ENCODE assay signal across 8 cellular contexts in genomic region chr2:130427631-130428030, GRCh38.
DNase-seq lines count a peak whose midpoint lies in the region; ATAC-seq and TF ChIP-seq lines count a peak whose summit lies in the region.
"Not testable (repeated sequence)": the region's sequence is repeated elsewhere in the genome, so short reads cannot be mapped to it uniquely, and the experiment has no call there.

No MANE protein-coding gene starts in this region.

- H3K36me3 Mint-ChIP-seq in activated T-cell treated with anti-CD3 and anti-CD28 coated beads, Interleukin-2, amount 50 U/mL, for 24 hours (ENCODE audit: low read depth); natural killer cell treated with Interleukin-12 subunit alpha and Interleukin-12 subunit beta and Interleukin-15 and Interleukin-18, amount 100 ng/mL, for 72 hours: not testable (repeated sequence)

- peak overlapping the region; percentile 60 for H3K4me3 Mint-ChIP-seq in activated T-cell treated with anti-CD3 and anti-CD28 coated beads, Interleukin-2, amount 50 U/mL, for 24 hours
- peak overlapping the region; percentile 80 for H3K4me3 Mint-ChIP-seq in natural killer cell treated with Interleukin-12 subunit alpha and Interleukin-12 subunit beta and Interleukin-15 and Interleukin-18, amount 100 ng/mL, for 72 hours

- intact Hi-C loops in dorsolateral prefrontal cortex (cut with DNase I), result not testable (repeated sequence)

- H3K36me3 ChIP-seq in subcutaneous abdominal adipose tissue (ENCODE audit: control insufficient read depth in 5 of 5, insufficient read depth in 5 of 5, low read length in 5 of 5), result not testable (repeated sequence)

- peak overlapping the region; percentile 13 to 75 (median 57) for H3K4me3 ChIP-seq in dorsolateral prefrontal cortex
- H3K4me3 ChIP-seq in subcutaneous abdominal adipose tissue (ENCODE audit: low read depth in 1 of 5, low read length in 5 of 5), result peak overlapping the region in 4 of 5 donors; percentile 42 to 54 (median 50)

- ATAC-seq in GM21723 (IDR thresholded peaks at IDR 0.05; ENCODE audit: unreplicated experiment), result peak; percentile 66
- peak; percentile 61 to 64 for ATAC-seq in natural killer cell treated with Interleukin-12 subunit alpha and Interleukin-12 subunit beta and Interleukin-15 and Interleukin-18, amount 100 ng/mL, for 72 hours

- TF ChIP-seq CTCF in dorsolateral prefrontal cortex (IDR thresholded peaks at IDR 0.05 in 54 of 56, conservative IDR thresholded peaks at IDR 0.05 in 2 of 56; ENCODE audit: low read depth in 1 of 56, partially characterized antibody in 56 of 56), result peak in 51 of 56 donors; percentile 14 to 56 (median 39)

- DNase-seq in DMS153 (lab: John Stamatoyannopoulos, UW) (peak; percentile 5), NCI-H1092 treated with DMSO at 0.1 percent for 48 hours (lab: John Stamatoyannopoulos, UW) (peak; percentile 46), dorsolateral prefrontal cortex (peak; percentile 30 to 84 (median 63)), hypothalamus (lab: John Stamatoyannopoulos, UW) (peak in 41 of 51 donors; percentile 2 to 76 (median 40))
- not testable (repeated sequence) for DNase-seq in activated T-cell treated with anti-CD3 and anti-CD28 coated beads, Interleukin-2, amount 50 U/mL, for 24 hours; natural killer cell treated with Interleukin-12 subunit alpha and Interleukin-12 subunit beta and Interleukin-15 and Interleukin-18, amount 100 ng/mL, for 72 hours (ENCODE audit: low spot score)

- H3K9me3 Mint-ChIP-seq in activated T-cell treated with anti-CD3 and anti-CD28 coated beads, Interleukin-2, amount 50 U/mL, for 24 hours; natural killer cell treated with Interleukin-12 subunit alpha and Interleukin-12 subunit beta and Interleukin-15 and Interleukin-18, amount 100 ng/mL, for 72 hours: not testable (repeated sequence)

- not testable (repeated sequence) for H3K4me1 Mint-ChIP-seq in activated T-cell treated with anti-CD3 and anti-CD28 coated beads, Interleukin-2, amount 50 U/mL, for 24 hours (ENCODE audit: low read depth); natural killer cell treated with Interleukin-12 subunit alpha and Interleukin-12 subunit beta and Interleukin-15 and Interleukin-18, amount 100 ng/mL, for 72 hours (ENCODE audit: low read depth in 2 of 2)

- not testable (repeated sequence) for H3K27me3 ChIP-seq in dorsolateral prefrontal cortex; subcutaneous abdominal adipose tissue (ENCODE audit: control insufficient read depth in 5 of 5, insufficient read depth in 4 of 5, low read length in 5 of 5)

- not testable (repeated sequence) for H3K9me3 ChIP-seq in subcutaneous abdominal adipose tissue (ENCODE audit: control insufficient read depth in 5 of 5, low read length in 5 of 5)

- peaks cover 14% of the 10 kb centered on the region for H3K27me3 Mint-ChIP-seq in activated T-cell treated with anti-CD3 and anti-CD28 coated beads, Interleukin-2, amount 50 U/mL, for 24 hours
- peaks cover 2 to 17% of the 10 kb centered on the region in 2 donors for H3K27me3 Mint-ChIP-seq in natural killer cell treated with Interleukin-12 subunit alpha and Interleukin-12 subunit beta and Interleukin-15 and Interleukin-18, amount 100 ng/mL, for 72 hours

- H3K9ac ChIP-seq in subcutaneous abdominal adipose tissue (ENCODE audit: low read length in 5 of 5), result not testable (repeated sequence)

- H3K27ac ChIP-seq in dorsolateral prefrontal cortex, result peak overlapping the region in 3 of 59 donors; percentile 19 to 62 (median 52)
- not testable (repeated sequence) for H3K27ac ChIP-seq in subcutaneous abdominal adipose tissue (ENCODE audit: low read depth, low read length)

- not testable (repeated sequence) for H3K4me1 ChIP-seq in subcutaneous abdominal adipose tissue (ENCODE audit: control insufficient read depth in 5 of 5, insufficient read depth in 5 of 5, low read length in 5 of 5)

- H3K27ac Mint-ChIP-seq in activated T-cell treated with anti-CD3 and anti-CD28 coated beads, Interleukin-2, amount 50 U/mL, for 24 hours; natural killer cell treated with Interleukin-12 subunit alpha and Interleukin-12 subunit beta and Interleukin-15 and Interleukin-18, amount 100 ng/mL, for 72 hours: not testable (repeated sequence)
